1 cellular context compared by ENCODE assay signal in genomic region chr2:234995332-234996007, GRCh38.
TF ChIP-seq lines count a peak whose summit lies in the region.

No MANE protein-coding gene starts in this region.

TF ChIP-seq in HCT116, 20 proteins besides CTCF, POLR2A, EP300 and RAD21 (continued from another document):
- TF ChIP-seq CBX3 (IDR thresholded peaks at IDR 0.05; ENCODE audit: low read depth): no peak
- TF ChIP-seq POLR2AphosphoS5 (IDR thresholded peaks at IDR 0.05; ENCODE audit: low read depth, low read length): no peak
- TF ChIP-seq JUND (IDR thresholded peaks at IDR 0.05): no peak
- TF ChIP-seq FOSL1 (IDR thresholded peaks at IDR 0.05; ENCODE audit: low read depth): no peak
